Comparison of ENCODE assay signal across 8 cellular contexts in genomic region chr22:36253523-36254490, GRCh38. TPM values are rescaled to one million over a fixed set of nuclear protein-coding genes. Genes with fewer than 3 reads are reported as not detected.
DNase-seq lines count a peak whose midpoint lies in the region; ATAC-seq and TF ChIP-seq lines count a peak whose summit lies in the region.

No MANE protein-coding gene starts in this region.

- TF ChIP-seq CTCF in chondrocyte (IDR thresholded peaks at IDR 0.05) (no peak), nephron (IDR thresholded peaks at IDR 0.05; ENCODE audit: unreplicated experiment in 3 of 3) (no peak)

- peak overlapping the region; percentile 90 for H3K4me3 ChIP-seq in ACC112 (ENCODE audit: low read depth, low read length)

- H3K4me1 Mint-ChIP-seq in chondrocyte (ENCODE audit: low read depth) (peaks cover 52% of the 10 kb centered on the region), nephron (peaks cover 41% of the 10 kb centered on the region)

- DNase-seq in NCI-H1092 (lab: John Stamatoyannopoulos, UW) = peak; percentile 19
- DNase-seq in chondrocyte (ENCODE audit: low spot score) = no peak
- no peak for DNase-seq in occipital lobe (lab: John Stamatoyannopoulos, UW)
- no peak for DNase-seq in GDM1 (lab: John Stamatoyannopoulos, UW)
- no peak for DNase-seq in DMS153 (lab: John Stamatoyannopoulos, UW)

- H3K36me3 Mint-ChIP-seq in chondrocyte (ENCODE audit: low read depth) (no peaks in the 10 kb centered on the region), nephron (ENCODE audit: low read depth) (no peaks in the 10 kb centered on the region)

- H3K9me3 Mint-ChIP-seq in chondrocyte (ENCODE audit: low read depth) (peaks cover 5% of the 10 kb centered on the region), nephron (peaks cover 6% of the 10 kb centered on the region)

- peaks cover 10% of the 10 kb centered on the region for H3K79me2 ChIP-seq in ACC112 (ENCODE audit: control insufficient read depth, insufficient read depth, low read length, unreplicated experiment)

- H2AFZ ChIP-seq in ACC112 (ENCODE audit: low read length, unreplicated experiment) = peak overlapping the region; percentile 75

- no peaks in the 10 kb centered on the region for H3K36me3 ChIP-seq in ACC112 (ENCODE audit: insufficient read depth, low read length)

- ATAC-seq in GM19452 (IDR thresholded peaks at IDR 0.05; ENCODE audit: unreplicated experiment) = no peak

- H3K27ac ChIP-seq in ACC112 (ENCODE audit: low read depth, low read length) = peak overlapping the region; percentile 50

- peaks cover 12% of the 10 kb centered on the region for H3K4me1 ChIP-seq in ACC112 (ENCODE audit: control insufficient read depth, insufficient read depth, low read length, unreplicated experiment)

- H3K27ac Mint-ChIP-seq in chondrocyte (ENCODE audit: unreplicated experiment) = peak overlapping the region; percentile 81
- peak overlapping the region in 2 of 3 experiments; percentile 74 to 91 for H3K27ac Mint-ChIP-seq in nephron

- H3K27me3 ChIP-seq in ACC112 (ENCODE audit: insufficient read depth, low read length) = no peaks in the 10 kb centered on the region

- H3K4me3 Mint-ChIP-seq in chondrocyte (ENCODE audit: unreplicated experiment) = peak overlapping the region; percentile 53
- peak overlapping the region in 1 of 3 experiments; percentile 9 for H3K4me3 Mint-ChIP-seq in nephron

- H3K27me3 Mint-ChIP-seq in chondrocyte (ENCODE audit: low read depth) = no peaks in the 10 kb centered on the region
- H3K27me3 Mint-ChIP-seq in nephron (ENCODE audit: low read depth) = no peaks in the 10 kb centered on the region

RNA-seq across cellular contexts. Expression of gene APOL1, which starts 0.9 kb away (rescaled TPM):
- 16.7 to 38.4 TPM (median 16.9 TPM) in 3 replicates for total RNA-seq in chondrocyte
- total RNA-seq in occipital lobe = 1.4 TPM

RNA-seq across cellular contexts. Expression of gene APOL2, which starts 14.5 kb away (rescaled TPM):
- total RNA-seq in chondrocyte = 58.7 to 84.1 TPM (median 83.8 TPM) in 3 replicates
- 7.0 TPM for total RNA-seq in occipital lobe

RNA-seq across cellular contexts. Expression of gene APOL4, which starts 52.2 kb away (rescaled TPM):
- 0.12 TPM in 1 of 3 replicates, not detected in the others for total RNA-seq in chondrocyte
- total RNA-seq in occipital lobe = 10.5 TPM

Comparison
In these comparisons a context has a peak if more than half of its experiments do, and no peak if none do; other contexts are left out.
1. RNA of gene APOL4, which starts 52.2 kb away (total RNA-seq): 10.5 TPM in occipital lobe (single experiment); 0.12 TPM in chondrocyte; every median in the first group is over 10 times any median in the second.